Comparison of ENCODE assay signal across 8 cellular contexts in genomic region chr13:97223711-97224461, GRCh38. TPM values are rescaled to one million over a fixed set of nuclear protein-coding genes. Genes with fewer than 3 reads are reported as not detected.
A peak's percentile ranks its signal among the peaks of the same experiment; 100 is the strongest.
DNase-seq lines count a peak whose midpoint lies in the region; ATAC-seq and TF ChIP-seq lines count a peak whose summit lies in the region.

No MANE protein-coding gene starts in this region.

- CTCF ChIA-PET in mammary epithelial cell (lab: Charles Lee; ENCODE audit: low non-redundant PET), result interaction anchor here (0.9 kb wide), 1 partner anchor 114 kb away, joined by 3 read pairs; no protein-coding TSS in a partner anchor

- intact Hi-C loops in mammary epithelial cell (cut with micrococcal nuclease), result loop anchor here (1.0 to 2.0 kb wide), 4 partner anchors 23 to 209 kb away; no protein-coding TSS in a partner anchor

- peak overlapping the region; percentile 85 for H3K4me2 ChIP-seq in mammary epithelial cell (ENCODE audit: insufficient read depth, low read depth, low read length)

- peaks cover 42% of the 10 kb centered on the region for H3K4me1 ChIP-seq in mammary epithelial cell (ENCODE audit: insufficient read depth, low read length)

- H3K79me2 ChIP-seq in mammary epithelial cell (ENCODE audit: insufficient read depth, low read length), result peaks cover 64% of the 10 kb centered on the region

- no peaks in the 10 kb centered on the region for H4K20me1 ChIP-seq in mammary epithelial cell (ENCODE audit: insufficient read depth, low read length)

- no peak for TF ChIP-seq CTCF in mammary epithelial cell (conservative IDR thresholded peaks at IDR 0.05 in 1 of 2, IDR thresholded peaks at IDR 0.05 in 1 of 2; ENCODE audit: extremely low read depth in 1 of 2, insufficient read depth in 1 of 2, low read depth in 1 of 2, low read length in 2 of 2)

- H3K36me3 ChIP-seq in mammary epithelial cell (ENCODE audit: insufficient read depth, low read length), result no peaks in the 10 kb centered on the region

- no peak overlapping the region for H2AFZ ChIP-seq in mammary epithelial cell (ENCODE audit: low read depth, low read length)

- in situ Hi-C loops in mammary epithelial cell (cut with MboI; ENCODE audit: low sequenced_read_pairs in 2 of 2), result loop anchor here in 1 of 2 donors (25.0 kb wide), 1 partner anchor 113 kb away; no protein-coding TSS in a partner anchor

- ATAC-seq in HG02623 (IDR thresholded peaks at IDR 0.05; ENCODE audit: unreplicated experiment), result no peak

- H3K9me3 ChIP-seq in mammary epithelial cell (replicated peaks; ENCODE audit: insufficient read depth, low read length), result no peaks in the 10 kb centered on the region

- dilution Hi-C loops in mammary epithelial cell (cut with HindIII; ENCODE audit: low sequenced_read_pairs), result loop anchor here (5.0 kb wide), 1 partner anchor 97 kb away; no protein-coding TSS in a partner anchor

- H3K27ac ChIP-seq in mammary epithelial cell (ENCODE audit: insufficient read depth, low read depth, low read length), result peak overlapping the region; percentile 97
- peak overlapping the region; percentile 48 to 94 (median 84) for H3K27ac ChIP-seq in skin epidermis

- WGBS in mammary epithelial cell (ENCODE audit: low coverage, missing lambda C conversion rate), result 1% methylated on average over 9 of the region's 9 CpGs

- BruUV-seq in mammary epithelial cell (replicated peaks; lab: Mats Ljungman, UMichigan), result no TSS peak

- peak; percentile 10 for DNase-seq in DMS79 treated with DMSO at 0.1 percent for 48 hours (lab: John Stamatoyannopoulos, UW)
- DNase-seq in DMS79 (lab: John Stamatoyannopoulos, UW), result no peak
- DNase-seq in HS-27A (ENCODE audit: low read depth), result peak; percentile 79
- peak; percentile 72 for DNase-seq in RPMI8226
- peak; percentile 83 for DNase-seq in mammary epithelial cell
- peak; percentile 82 for DNase-seq in islet precursor cell

- H3K4me3 ChIP-seq in mammary epithelial cell (replicated peaks in 1 of 3; ENCODE audit: insufficient read depth in 1 of 3, low read depth in 2 of 3, low read length in 3 of 3) (peak overlapping the region; percentile 50 to 86 (median 85)), skin epidermis (peak overlapping the region; percentile 47 to 62 (median 59))

- H3K9ac ChIP-seq in mammary epithelial cell (ENCODE audit: insufficient read depth, low read length), result peak overlapping the region; percentile 98

- no peaks in the 10 kb centered on the region for H3K27me3 ChIP-seq in mammary epithelial cell (ENCODE audit: insufficient read depth, low read length)

RNA-seq across cellular contexts. Expression of gene MBNL2, which starts 1.8 kb away (rescaled TPM):
- total RNA-seq in mammary epithelial cell, result 100 to 1,000 TPM in 1 of 2 donors, 10 to 100 TPM in 1; 37.5 to 125 TPM
- 20.0 TPM for polyA plus RNA-seq in mammary epithelial cell
- 33.9 TPM for polyA minus RNA-seq in mammary epithelial cell
